Comparison of ENCODE assay signal across 20 cellular contexts in the genomic region with DNA sequence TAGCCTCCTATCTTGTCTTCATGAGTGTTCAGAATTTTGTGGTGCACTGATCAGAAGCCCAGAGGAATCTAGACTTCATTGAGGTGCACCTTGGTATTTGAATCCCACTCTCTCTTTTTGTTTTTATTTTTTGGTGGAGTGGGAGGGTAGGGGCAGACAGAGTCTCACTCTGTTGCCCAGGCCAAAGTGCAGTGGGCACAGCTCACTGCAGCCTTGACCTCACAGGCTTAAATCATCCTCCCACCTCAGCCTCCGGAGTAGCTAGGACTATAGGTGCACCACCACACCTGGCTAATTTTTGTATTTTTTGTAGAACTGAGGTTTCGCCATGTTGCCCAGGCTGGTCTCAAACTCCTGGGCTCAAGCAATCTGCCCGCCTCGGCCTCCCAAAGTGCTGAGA.
"Had no signal": no experiment of that assay in that cellular context is flagged by ENCODE, and none has a peak within 500 bp of the region (broad histone marks: within the 10 kb centered on the region; RNA-seq: fewer than 3 reads in every experiment).

No MANE protein-coding gene starts in this region.

- DNase-seq: Karpas-422, KG1, NCI-H1092, NCI-H1105 treated with DMSO at 0.1 percent for 48 hours, NCI-H1417 treated with DMSO at 0.1 percent for 48 hours, NCI-H146, NCI-H1694 treated with DMSO at 0.1 percent for 48 hours, NCI-H2029, NCI-H2081 treated with DMSO at 0.1 percent for 48 hours, NCI-H2171, NCI-H510A, NCI-H524 treated with DMSO at 0.1 percent for 48 hours, NCI-H69, NCI-H774, Right ventricle myocardium superior, RPMI8226, SIG-M5 had no signal

- H3K4me3 ChIP-seq: MG63, SJSA1, SK-N-MC had no signal

- H3K36me3 ChIP-seq: MG63, SJSA1 had no signal

- H3K27ac ChIP-seq: SJSA1, SK-N-MC had no signal

- H3K4me1 ChIP-seq: SJSA1 had no signal

- H3K27me3 ChIP-seq: MG63, SJSA1 had no signal

- H3K9me3 ChIP-seq: MG63, SJSA1 had no signal
